ENCODE assay signal across 15 cellular contexts in the genomic region with DNA sequence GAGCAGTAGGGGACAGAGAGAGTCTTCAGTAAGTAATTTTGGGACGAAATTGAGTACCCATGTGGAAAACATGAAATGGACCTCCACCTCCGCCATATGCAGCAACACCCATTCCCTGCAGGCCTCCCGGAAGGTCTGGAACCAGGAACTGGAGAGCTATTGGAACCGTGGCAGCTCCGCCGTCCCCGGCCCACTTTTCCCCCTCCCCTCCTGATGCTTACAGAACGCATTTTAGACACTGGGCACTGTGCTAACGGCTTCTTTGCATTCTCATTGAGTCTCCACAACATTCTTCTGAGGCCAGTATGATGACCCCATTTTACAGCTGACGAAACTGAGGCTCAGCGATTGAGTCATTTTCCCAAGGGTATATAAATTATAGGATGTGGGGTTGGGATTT. TPM values are rescaled to one million over a fixed set of nuclear protein-coding genes. Genes with fewer than 3 reads are reported as not detected.
DNase-seq lines count a peak whose midpoint lies in the region; ATAC-seq and TF ChIP-seq lines count a peak whose summit lies in the region.
"Had no signal": no experiment of that assay in that cellular context is flagged by ENCODE, and none has a peak within 500 bp of the region (broad histone marks: within the 10 kb centered on the region; RNA-seq: fewer than 3 reads in every experiment).

No MANE protein-coding gene starts in this region.

- TF ChIP-seq CTCF in left ventricle myocardium inferior (IDR thresholded peaks at IDR 0.05; ENCODE audit: borderline replicate concordance) (no peak), vagina (IDR thresholded peaks at IDR 0.05) (no peak)

- H3K27ac ChIP-seq in left ventricle myocardium inferior (replicated peaks): peak overlapping the region; percentile 71
- H3K27ac ChIP-seq in skeletal muscle tissue (ENCODE audit: low read depth, low read length): peak overlapping the region; percentile 44
- no peak overlapping the region for H3K27ac ChIP-seq in vagina
- H3K27ac ChIP-seq: 22Rv1, GM23248 had no signal

- DNase-seq in activated CD8-positive, alpha-beta memory T cell treated with anti-CD3 and anti-CD28 coated beads for 24 hours: peak; percentile 9
- DNase-seq in activated CD8-positive, alpha-beta memory T cell treated with anti-CD3 and anti-CD28 coated beads, Interleukin-2, amount 50 U/mL, for 48 hours: no peak
- DNase-seq in left ventricle myocardium inferior (no peak), cardiac septum (ENCODE audit: low spot score) (no peak), vagina (ENCODE audit: extremely low spot score in 2 of 2) (no peak)
- DNase-seq: CD8-positive, alpha-beta T cell; COR-L47; DMS153; DMS79 treated with DMSO at 0.1 percent for 48 hours; EL; GM23248 had no signal

- intact Hi-C loops in left ventricle myocardium inferior (cut with micrococcal nuclease) (loop anchor here (5.0 kb wide), 1 partner anchor 77 kb away; no protein-coding TSS in a partner anchor), cardiac septum (cut with DNase I) (no loop called here), vagina (cut with DNase I) (loop anchor here (5.0 kb wide), 2 partner anchors 82 to 1658 kb away; no protein-coding TSS in a partner anchor)

- no peak overlapping the region for H3K4me3 ChIP-seq in left ventricle myocardium inferior
- H3K4me3 ChIP-seq in skeletal muscle tissue (ENCODE audit: low read length in 3 of 3): peak overlapping the region in 2 of 3 donors; percentile 4 to 31
- no peak overlapping the region for H3K4me3 ChIP-seq in vagina
- H3K4me3 ChIP-seq: GM23248 had no signal

- H3K36me3 ChIP-seq in left ventricle myocardium inferior (no peaks in the 10 kb centered on the region), skeletal muscle tissue (ENCODE audit: control insufficient read depth in 3 of 3, insufficient read depth in 3 of 3, low read length in 3 of 3) (no peaks in the 10 kb centered on the region), vagina (no peaks in the 10 kb centered on the region)

- H3K4me1 ChIP-seq in left ventricle myocardium inferior: peaks cover 47% of the 10 kb centered on the region
- H3K4me1 ChIP-seq in skeletal muscle tissue (ENCODE audit: control insufficient read depth in 3 of 3, insufficient read depth in 3 of 3, low read length in 3 of 3): peaks cover 29 to 32% (median 31%) of the 10 kb centered on the region in 3 donors
- no peaks in the 10 kb centered on the region for H3K4me1 ChIP-seq in vagina

- H3K9me3 ChIP-seq in left ventricle myocardium inferior (replicated peaks) (no peaks in the 10 kb centered on the region), skeletal muscle tissue (ENCODE audit: control insufficient read depth in 3 of 3, low read length in 3 of 3) (no peaks in the 10 kb centered on the region), vagina (no peaks in the 10 kb centered on the region)

- peaks cover 38% of the 10 kb centered on the region for H3K27me3 ChIP-seq in left ventricle myocardium inferior (ENCODE audit: low read depth)
- H3K27me3 ChIP-seq in skeletal muscle tissue (ENCODE audit: control insufficient read depth in 3 of 3, insufficient read depth in 3 of 3, low read length in 3 of 3): peaks cover 10 to 11% (median 11%) of the 10 kb centered on the region in 3 donors
- no peaks in the 10 kb centered on the region for H3K27me3 ChIP-seq in vagina

- ATAC-seq in GM21367 (IDR thresholded peaks at IDR 0.05; ENCODE audit: unreplicated experiment): no peak
- ATAC-seq: CD8-positive, alpha-beta T cell; HCT116 had no signal

- no peak overlapping the region for H3K9ac ChIP-seq in skeletal muscle tissue (ENCODE audit: low read depth in 1 of 3, low read length in 3 of 3)
- H3K9ac ChIP-seq: GM23248 had no signal

- no peak for TF ChIP-seq POLR2A in vagina (IDR thresholded peaks at IDR 0.05)

RNA-seq across cellular contexts. Expression of gene ZBTB43, which starts 20.4 kb away (rescaled TPM):
- total RNA-seq in left ventricle myocardium inferior: 30.2 TPM
- total RNA-seq in cardiac septum: 38.9 TPM
- 12.0 TPM for total RNA-seq in skeletal muscle tissue
- 15.5 TPM for total RNA-seq in vagina

Comparison
In these comparisons a context has a peak if more than half of its experiments do, and no peak if none do; other contexts are left out.
1. H3K4me3 ChIP-seq: peak in skeletal muscle tissue (2 of 3); none in left ventricle myocardium inferior (single experiment) and vagina (0 of 2).